In the genomic region with DNA sequence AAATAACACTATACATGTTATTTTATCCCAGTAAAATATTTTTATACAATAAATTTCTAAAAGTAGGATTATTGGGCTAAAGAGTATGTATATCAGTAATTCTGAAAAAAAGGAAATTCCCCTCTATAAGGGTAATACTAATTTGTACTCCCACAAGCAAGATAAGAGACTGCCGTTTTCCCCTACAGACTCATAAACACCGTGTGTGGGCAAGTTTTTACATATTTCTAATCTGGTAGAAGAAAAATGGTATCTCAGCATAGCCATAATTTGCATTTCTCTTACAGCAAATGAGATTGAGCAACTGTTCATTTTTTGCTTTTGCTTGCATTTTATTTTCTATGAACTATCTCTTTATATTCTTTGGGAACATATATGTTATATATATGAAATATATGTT, we compare ENCODE assay signal across 17 cellular contexts. TPM values are rescaled to one million over a fixed set of nuclear protein-coding genes. Genes with fewer than 3 reads are reported as not detected.
A peak's percentile ranks its signal among the peaks of the same experiment; 100 is the strongest.
DNase-seq lines count a peak whose midpoint lies in the region; ATAC-seq and TF ChIP-seq lines count a peak whose summit lies in the region.
"Had no signal": no experiment of that assay in that cellular context is flagged by ENCODE, and none has a peak within 500 bp of the region (broad histone marks: within the 10 kb centered on the region; RNA-seq: fewer than 3 reads in every experiment).

No MANE protein-coding gene starts in this region.

- no peaks in the 10 kb centered on the region for H3K9me3 Mint-ChIP-seq in activated naive CD8-positive, alpha-beta T cell treated with anti-CD3 and anti-CD28 coated beads, Interleukin-2, amount 50 U/mL, for 24 hours
- no peaks in the 10 kb centered on the region for H3K9me3 Mint-ChIP-seq in activated naive CD8-positive, alpha-beta T cell treated with anti-CD3 and anti-CD28 coated beads for 36 hours
- H3K9me3 Mint-ChIP-seq in endothelial cell (ENCODE audit: unreplicated experiment) = no peaks in the 10 kb centered on the region

- no peaks in the 10 kb centered on the region for H3K27me3 ChIP-seq in suprapubic skin
- H3K27me3 ChIP-seq: Peyer's patch, right atrium auricular region had no signal

- WGBS in suprapubic skin = 31% methylated on average over 2 of the region's 2 CpGs

- TF ChIP-seq CTCF in endothelial cell (IDR thresholded peaks at IDR 0.05; ENCODE audit: unreplicated experiment) (no peak), suprapubic skin (IDR thresholded peaks at IDR 0.05) (no peak)

- peak; percentile 79 for ATAC-seq in activated naive CD8-positive, alpha-beta T cell treated with anti-CD3 and anti-CD28 coated beads, Interleukin-2, amount 50 U/mL, for 24 hours
- ATAC-seq in HG02759 (IDR thresholded peaks at IDR 0.05; ENCODE audit: unreplicated experiment) = peak; percentile 55
- ATAC-seq in GM19455 (IDR thresholded peaks at IDR 0.05; ENCODE audit: unreplicated experiment) = no peak
- ATAC-seq: HepG2 had no signal

- no peak overlapping the region for H3K27ac Mint-ChIP-seq in activated naive CD8-positive, alpha-beta T cell treated with anti-CD3 and anti-CD28 coated beads, Interleukin-2, amount 50 U/mL, for 24 hours
- H3K27ac Mint-ChIP-seq in activated naive CD8-positive, alpha-beta T cell treated with anti-CD3 and anti-CD28 coated beads for 36 hours = no peak overlapping the region
- H3K27ac Mint-ChIP-seq in endothelial cell (ENCODE audit: unreplicated experiment) = no peak overlapping the region

- no peaks in the 10 kb centered on the region for H3K9me3 ChIP-seq in suprapubic skin
- H3K9me3 ChIP-seq: HAP-1, Peyer's patch, right atrium auricular region had no signal

- peaks cover 14% of the 10 kb centered on the region for H3K27me3 Mint-ChIP-seq in activated naive CD8-positive, alpha-beta T cell treated with anti-CD3 and anti-CD28 coated beads, Interleukin-2, amount 50 U/mL, for 24 hours
- H3K27me3 Mint-ChIP-seq in activated naive CD8-positive, alpha-beta T cell treated with anti-CD3 and anti-CD28 coated beads for 36 hours = no peaks in the 10 kb centered on the region
- peaks cover 10% of the 10 kb centered on the region for H3K27me3 Mint-ChIP-seq in endothelial cell (ENCODE audit: unreplicated experiment)

- no peak for DNase-seq in activated naive CD8-positive, alpha-beta T cell treated with anti-CD3 and anti-CD28 coated beads, Interleukin-2, amount 50 U/mL, for 24 hours
- DNase-seq in activated naive CD8-positive, alpha-beta T cell treated with anti-CD3 and anti-CD28 coated beads for 36 hours = no peak
- DNase-seq in NCI-H526 treated with DMSO at 0.1 percent for 48 hours (lab: John Stamatoyannopoulos, UW) (peak; percentile 36), endothelial cell (ENCODE audit: low spot score) (no peak), suprapubic skin (ENCODE audit: low spot score in 2 of 2) (no peak), NCI-H2227 (lab: John Stamatoyannopoulos, UW; ENCODE audit: unreplicated experiment) (no peak)
- DNase-seq: head of caudate nucleus, NCI-H2081, NCI-H774, Peyer's patch, SW 1271 had no signal

- TF ChIP-seq POLR2A in suprapubic skin (IDR thresholded peaks at IDR 0.05) = no peak

- peaks cover 19% of the 10 kb centered on the region for H3K4me1 Mint-ChIP-seq in activated naive CD8-positive, alpha-beta T cell treated with anti-CD3 and anti-CD28 coated beads, Interleukin-2, amount 50 U/mL, for 24 hours
- H3K4me1 Mint-ChIP-seq in activated naive CD8-positive, alpha-beta T cell treated with anti-CD3 and anti-CD28 coated beads for 36 hours = peaks cover 9% of the 10 kb centered on the region
- peaks cover 33% of the 10 kb centered on the region for H3K4me1 Mint-ChIP-seq in endothelial cell (ENCODE audit: unreplicated experiment)

- H3K4me3 Mint-ChIP-seq in activated naive CD8-positive, alpha-beta T cell treated with anti-CD3 and anti-CD28 coated beads, Interleukin-2, amount 50 U/mL, for 24 hours = no peak overlapping the region
- no peak overlapping the region for H3K4me3 Mint-ChIP-seq in activated naive CD8-positive, alpha-beta T cell treated with anti-CD3 and anti-CD28 coated beads for 36 hours
- no peak overlapping the region for H3K4me3 Mint-ChIP-seq in endothelial cell (ENCODE audit: unreplicated experiment)

- H3K36me3 Mint-ChIP-seq in activated naive CD8-positive, alpha-beta T cell treated with anti-CD3 and anti-CD28 coated beads, Interleukin-2, amount 50 U/mL, for 24 hours (ENCODE audit: low read depth) = no peaks in the 10 kb centered on the region
- H3K36me3 Mint-ChIP-seq in activated naive CD8-positive, alpha-beta T cell treated with anti-CD3 and anti-CD28 coated beads for 36 hours = no peaks in the 10 kb centered on the region
- no peaks in the 10 kb centered on the region for H3K36me3 Mint-ChIP-seq in endothelial cell (ENCODE audit: low read depth, unreplicated experiment)

- peaks cover 4% of the 10 kb centered on the region for H3K4me1 ChIP-seq in suprapubic skin
- H3K4me1 ChIP-seq: HAP-1, Peyer's patch had no signal

- H3K36me3 ChIP-seq in suprapubic skin = no peaks in the 10 kb centered on the region
- H3K36me3 ChIP-seq: HAP-1, Peyer's patch, right atrium auricular region had no signal

- no peak overlapping the region for H3K4me3 ChIP-seq in suprapubic skin
- H3K4me3 ChIP-seq: HAP-1, Peyer's patch, right atrium auricular region had no signal

- no peak overlapping the region for H3K27ac ChIP-seq in suprapubic skin
- H3K27ac ChIP-seq: epithelial cell of prostate, Peyer's patch, right atrium auricular region had no signal

- TF ChIP-seq EP300 in suprapubic skin (IDR thresholded peaks at IDR 0.05) = no peak

RNA-seq across cellular contexts. Expression of a gene that starts 26.0 kb away (rescaled TPM):
- total RNA-seq in activated naive CD8-positive, alpha-beta T cell treated with anti-CD3 and anti-CD28 coated beads for 36 hours = not detected
- total RNA-seq in endothelial cell (ENCODE audit: unreplicated experiment) = 11.2 TPM
- total RNA-seq in suprapubic skin = not detected
- total RNA-seq: HepG2, Peyer's patch, right atrium auricular region had no signal

RNA-seq across cellular contexts. Expression of a gene that starts 32.1 kb away (rescaled TPM):
- total RNA-seq in activated naive CD8-positive, alpha-beta T cell treated with anti-CD3 and anti-CD28 coated beads for 36 hours = under 1 TPM; 0.12 to 0.25 TPM
- total RNA-seq in endothelial cell (ENCODE audit: unreplicated experiment) (2.3 TPM), suprapubic skin (1 to 10 TPM in 2 of 4 donors, under 1 TPM in 2; 0.45 to 2.5 (median 1.2) TPM)

RNA-seq across cellular contexts. Expression of a gene that starts 32.7 kb away (rescaled TPM):
- 100 to 1,000 TPM in 1 of 2 experiments, 10 to 100 TPM in 1; 92.5 to 102 TPM for total RNA-seq in activated naive CD8-positive, alpha-beta T cell treated with anti-CD3 and anti-CD28 coated beads for 36 hours
- 142 TPM for total RNA-seq in endothelial cell (ENCODE audit: unreplicated experiment)
- total RNA-seq in suprapubic skin = 100 to 1,000 TPM in 1 of 4 donors, 10 to 100 TPM in 3; 61.7 to 133 (median 75.3) TPM

RNA-seq across cellular contexts. Expression of a gene that starts 56.2 kb away (rescaled TPM):
- 1,000 to 10,000 TPM; 2,498 to 2,524 TPM for total RNA-seq in activated naive CD8-positive, alpha-beta T cell treated with anti-CD3 and anti-CD28 coated beads for 36 hours
- total RNA-seq in endothelial cell (ENCODE audit: unreplicated experiment) = 962 TPM
- total RNA-seq in suprapubic skin = 100 to 1,000 TPM; 450 to 830 (median 678) TPM

Comparison
In these comparisons a context has a peak if more than half of its experiments do, and no peak if none do; other contexts are left out.
1. RNA of a gene that starts 26.0 kb away (total RNA-seq): 11.2 TPM in endothelial cell (single experiment); not detected in activated naive CD8-positive, alpha-beta T cell treated with anti-CD3 and anti-CD28 coated beads for 36 hours and not detected in suprapubic skin; every median in the first group is over 10 times any median in the second.